In the genomic region with DNA sequence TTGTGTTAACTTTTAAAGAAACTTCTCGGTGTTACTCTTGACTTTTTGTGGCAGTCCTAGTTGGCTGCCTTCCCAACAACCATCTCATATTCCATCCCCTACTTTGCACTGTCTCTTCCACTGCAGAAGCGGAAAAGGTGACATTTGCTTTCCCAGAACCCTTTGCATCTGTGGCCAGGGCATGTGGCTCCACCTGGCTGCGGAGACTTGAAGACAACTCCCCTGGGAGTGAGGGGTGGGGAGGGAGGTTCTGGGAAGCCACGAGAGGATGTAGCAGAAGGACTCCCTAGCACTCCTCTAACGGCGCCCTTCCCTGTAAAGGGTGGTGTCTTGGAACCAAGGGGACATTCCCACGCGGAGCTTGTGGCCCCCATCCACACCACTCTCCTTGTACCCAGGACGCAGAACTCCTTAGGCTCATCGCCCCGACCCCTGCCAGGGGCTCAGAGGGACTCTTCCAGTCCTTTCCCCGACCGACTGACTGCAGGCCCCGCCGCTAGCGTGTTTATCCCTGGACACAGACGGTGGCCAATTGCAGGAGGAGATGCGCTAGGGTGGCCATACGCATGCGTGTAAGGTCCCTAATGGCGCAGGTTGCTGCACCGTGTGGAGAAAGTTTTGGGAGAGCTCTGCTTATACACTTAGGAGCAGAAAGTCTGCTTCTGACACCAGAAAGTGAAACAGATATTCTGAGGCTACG, we compare ENCODE assay signal across 21 cellular contexts.
"Had no signal": no experiment of that assay in that cellular context is flagged by ENCODE, and none has a peak within 500 bp of the region (broad histone marks: within the 10 kb centered on the region; RNA-seq: fewer than 3 reads in every experiment).

No MANE protein-coding gene starts in this region.

- H3K27me3 ChIP-seq: colonic mucosa had no signal

- FAIRE-seq: small intestine, TTC549 had no signal

- H3K27ac ChIP-seq: colonic mucosa, foreskin keratinocyte had no signal

- ATAC-seq: activated CD8-positive, alpha-beta T cell treated with anti-CD3 and anti-CD28 coated beads, Interleukin-2, amount 10 ng/mL, durations not matched to agents 7 days and 5 days; foreskin keratinocyte; stimulated activated naive CD8-positive, alpha-beta T cell treated with anti-CD3 and anti-CD28 coated beads, Interleukin-15, Interleukin-2, amounts not matched to agents 100 U/mL and 50 U/mL, for 24 hours had no signal

- H3K4me3 ChIP-seq: colonic mucosa had no signal

- H3K4me3 Mint-ChIP-seq: activated CD4-positive, alpha-beta T cell treated with anti-CD3 and anti-CD28 coated beads, Interleukin-2, amount 10 ng/mL, durations not matched to agents 24 days and 14 days; activated CD8-positive, alpha-beta T cell treated with anti-CD3 and anti-CD28 coated beads, Interleukin-2, amount 10 ng/mL, durations not matched to agents 7 days and 5 days; activated naive CD8-positive, alpha-beta T cell; brain; nephron had no signal

- H3K4me1 Mint-ChIP-seq: activated CD4-positive, alpha-beta T cell treated with anti-CD3 and anti-CD28 coated beads, Interleukin-2, amount 10 ng/mL, durations not matched to agents 24 days and 14 days; brain; nephron had no signal

- H3K4me1 ChIP-seq: colonic mucosa, foreskin keratinocyte had no signal

- H3K9me3 ChIP-seq: colonic mucosa had no signal

- H3K9me3 Mint-ChIP-seq: activated CD4-positive, alpha-beta T cell treated with anti-CD3 and anti-CD28 coated beads, Interleukin-2, amount 10 ng/mL, durations not matched to agents 24 days and 14 days; brain; nephron had no signal

- H3K27ac Mint-ChIP-seq: activated CD4-positive, alpha-beta T cell treated with anti-CD3 and anti-CD28 coated beads, Interleukin-2, amount 10 ng/mL, durations not matched to agents 24 days and 14 days; activated CD8-positive, alpha-beta T cell treated with anti-CD3 and anti-CD28 coated beads, Interleukin-2, amount 10 ng/mL, durations not matched to agents 7 days and 5 days; activated naive CD8-positive, alpha-beta T cell; brain; nephron had no signal

- H3K36me3 ChIP-seq: colonic mucosa had no signal

- DNase-seq: activated CD4-positive, alpha-beta T cell treated with anti-CD3 and anti-CD28 coated beads, Interleukin-2, amount 10 ng/mL, durations not matched to agents 24 days and 14 days; activated CD4-positive, CD25-positive, alpha-beta regulatory T cell; activated CD8-positive, alpha-beta memory T cell treated with anti-CD3 and anti-CD28 coated beads, Interleukin-2, amount 50 U/mL, for 4 hours; activated CD8-positive, alpha-beta T cell treated with anti-CD3 and anti-CD28 coated beads, Interleukin-2, amount 10 ng/mL, durations not matched to agents 7 days and 5 days; activated gamma-delta T cell treated with Interleukin-2 at 50 U/mL for 16 hours; activated T-cell treated with anti-CD3 and anti-CD28 coated beads, Interleukin-2, amount 50 U/mL, for 48 hours; amniotic stem cell; central memory CD4-positive, alpha-beta T cell; colonic mucosa; foreskin keratinocyte; glutamatergic neuron; occipital lobe; small intestine; stimulated activated CD4-positive, alpha-beta T cell treated with anti-CD3 and anti-CD28 coated beads, Interleukin-4, amount 100 ng/mL, for 4 hours; stimulated activated CD8-positive, alpha-beta memory T cell treated with anti-CD3 and anti-CD28 coated beads, Interleukin-4, amount 100 ng/mL, for 48 hours; stimulated activated naive CD8-positive, alpha-beta T cell treated with anti-CD3 and anti-CD28 coated beads, Interleukin-15, Interleukin-2, amounts not matched to agents 100 U/mL and 50 U/mL, for 24 hours; trophoblast cell had no signal

- H3K36me3 Mint-ChIP-seq: brain had no signal
